ENCODE assay signal across 10 cellular contexts in the genomic region with DNA sequence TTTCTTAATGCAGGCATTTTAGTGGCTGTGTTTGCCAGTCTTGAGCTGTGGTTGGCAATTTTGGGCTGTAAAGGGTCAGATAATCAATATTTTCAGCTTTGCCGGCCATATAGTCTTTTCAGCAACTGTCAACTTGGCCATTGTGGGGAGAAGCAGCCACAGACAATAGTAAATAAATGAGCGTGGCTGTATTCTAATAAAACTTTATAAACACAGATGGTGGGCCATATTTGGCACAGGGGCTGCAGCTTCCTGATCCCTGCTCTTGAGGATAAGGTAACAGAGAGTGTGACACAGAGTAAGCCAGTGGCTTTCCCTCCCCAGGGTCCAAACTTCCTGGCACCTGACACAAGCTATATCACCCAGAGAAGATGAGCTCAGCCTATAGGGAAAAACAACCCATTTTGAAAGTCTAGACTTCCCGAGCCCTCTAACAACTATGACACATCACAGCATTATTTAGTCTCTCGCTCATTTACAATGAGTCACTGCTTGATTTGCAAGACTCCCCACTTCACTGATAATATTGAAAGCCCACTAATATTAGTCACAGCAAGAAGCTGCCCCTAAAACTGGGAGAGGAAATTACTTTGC.
A peak's percentile ranks its signal among the peaks of the same experiment; 100 is the strongest.
DNase-seq lines count a peak whose midpoint lies in the region; ATAC-seq and TF ChIP-seq lines count a peak whose summit lies in the region.
"Had no signal": no experiment of that assay in that cellular context is flagged by ENCODE, and none has a peak within 500 bp of the region (broad histone marks: within the 10 kb centered on the region; RNA-seq: fewer than 3 reads in every experiment).

No MANE protein-coding gene starts in this region.

- ATAC-seq in activated T-cell treated with anti-CD3 and anti-CD28 coated beads, Interleukin-2, amount 50 U/mL, for 4 hours = peak; percentile 70 to 81
- ATAC-seq in HG03342 (IDR thresholded peaks at IDR 0.05; ENCODE audit: unreplicated experiment) (peak; percentile 61), heart right ventricle (no peak)

- no peak for TF ChIP-seq CTCF in heart right ventricle (IDR thresholded peaks at IDR 0.05)

- no peak overlapping the region for H3K4me3 Mint-ChIP-seq in activated T-cell treated with anti-CD3 and anti-CD28 coated beads, Interleukin-2, amount 50 U/mL, for 4 hours
- H3K4me3 Mint-ChIP-seq in activated T-cell treated with anti-CD3 and anti-CD28 coated beads, Interleukin-2, amount 50 U/mL, for 24 hours = no peak overlapping the region
- H3K4me3 Mint-ChIP-seq: CD4-positive, CD25-positive, alpha-beta regulatory T cell had no signal

- no peak overlapping the region for H3K27ac Mint-ChIP-seq in activated T-cell treated with anti-CD3 and anti-CD28 coated beads, Interleukin-2, amount 50 U/mL, for 24 hours
- H3K27ac Mint-ChIP-seq: CD4-positive, CD25-positive, alpha-beta regulatory T cell had no signal

- H3K4me1 ChIP-seq in heart right ventricle = peaks cover 0 to 6% (median 0%) of the 10 kb centered on the region in 9 donors

- no peaks in the 10 kb centered on the region for H3K36me3 ChIP-seq in heart right ventricle

- no peak overlapping the region for H3K27ac ChIP-seq in heart right ventricle
- H3K27ac ChIP-seq: VCaP had no signal

- no peaks in the 10 kb centered on the region for H3K9me3 ChIP-seq in heart right ventricle

- no peaks in the 10 kb centered on the region for H3K9me3 Mint-ChIP-seq in activated T-cell treated with anti-CD3 and anti-CD28 coated beads, Interleukin-2, amount 50 U/mL, for 4 hours
- no peaks in the 10 kb centered on the region for H3K9me3 Mint-ChIP-seq in activated T-cell treated with anti-CD3 and anti-CD28 coated beads, Interleukin-2, amount 50 U/mL, for 24 hours
- H3K9me3 Mint-ChIP-seq: CD4-positive, CD25-positive, alpha-beta regulatory T cell had no signal

- 75% methylated on average over 4 of the region's 4 CpGs for WGBS in heart right ventricle, 2 donors

- no peaks in the 10 kb centered on the region for H3K36me3 Mint-ChIP-seq in activated T-cell treated with anti-CD3 and anti-CD28 coated beads, Interleukin-2, amount 50 U/mL, for 4 hours (ENCODE audit: insufficient read depth)
- H3K36me3 Mint-ChIP-seq in activated T-cell treated with anti-CD3 and anti-CD28 coated beads, Interleukin-2, amount 50 U/mL, for 24 hours (ENCODE audit: low read depth) = no peaks in the 10 kb centered on the region
- H3K36me3 Mint-ChIP-seq: CD4-positive, CD25-positive, alpha-beta regulatory T cell had no signal

- peaks cover 5% of the 10 kb centered on the region for H3K4me1 Mint-ChIP-seq in activated T-cell treated with anti-CD3 and anti-CD28 coated beads, Interleukin-2, amount 50 U/mL, for 4 hours (ENCODE audit: low read depth)
- peaks cover 17% of the 10 kb centered on the region for H3K4me1 Mint-ChIP-seq in activated T-cell treated with anti-CD3 and anti-CD28 coated beads, Interleukin-2, amount 50 U/mL, for 24 hours (ENCODE audit: low read depth)
- H3K4me1 Mint-ChIP-seq: CD4-positive, CD25-positive, alpha-beta regulatory T cell had no signal

- H3K27me3 ChIP-seq in heart right ventricle = peaks cover 0 to 4% (median 0%) of the 10 kb centered on the region in 7 donors

- H3K27me3 Mint-ChIP-seq in activated T-cell treated with anti-CD3 and anti-CD28 coated beads, Interleukin-2, amount 50 U/mL, for 4 hours (ENCODE audit: low read depth) = no peaks in the 10 kb centered on the region
- H3K27me3 Mint-ChIP-seq in activated T-cell treated with anti-CD3 and anti-CD28 coated beads, Interleukin-2, amount 50 U/mL, for 24 hours = peaks cover 14% of the 10 kb centered on the region
- H3K27me3 Mint-ChIP-seq: CD4-positive, CD25-positive, alpha-beta regulatory T cell had no signal

- no peak overlapping the region for H3K4me3 ChIP-seq in skeletal muscle cell (ENCODE audit: low read depth, low read length)
- H3K4me3 ChIP-seq in heart right ventricle = no peak overlapping the region

- intact Hi-C loops in posterior cingulate gyrus (cut with DNase I) (no loop called here), heart right ventricle (cut with DNase I) (no loop called here)

- DNase-seq in activated T-cell treated with anti-CD3 and anti-CD28 coated beads, Interleukin-2, amount 50 U/mL, for 4 hours = no peak
- no peak for DNase-seq in activated T-cell treated with anti-CD3 and anti-CD28 coated beads, Interleukin-2, amount 50 U/mL, for 24 hours
- DNase-seq in astrocyte of the hippocampus (ENCODE audit: low read depth, low spot score) = peak; percentile 87
- peak; percentile 57 for DNase-seq in skeletal muscle cell (ENCODE audit: low read depth)
- DNase-seq in posterior cingulate gyrus = no peak
- DNase-seq in heart right ventricle = no peak
- DNase-seq in 8988T = no peak

Comparison
In these comparisons a context has a peak if more than half of its experiments do, and no peak if none do; other contexts are left out.
1. ATAC-seq: peak in activated T-cell treated with anti-CD3 and anti-CD28 coated beads, Interleukin-2, amount 50 U/mL, for 4 hours (2 of 2) and HG03342 (single experiment); none in heart right ventricle (0 of 8).
2. DNase-seq: peak in astrocyte of the hippocampus (single experiment) and skeletal muscle cell (single experiment); none in activated T-cell treated with anti-CD3 and anti-CD28 coated beads, Interleukin-2, amount 50 U/mL, for 4 hours (single experiment), activated T-cell treated with anti-CD3 and anti-CD28 coated beads, Interleukin-2, amount 50 U/mL, for 24 hours (single experiment), posterior cingulate gyrus (0 of 10), heart right ventricle (0 of 2) and 8988T (single experiment).